1 cellular context compared by ENCODE assay signal in genomic region chr2:111905477-111905869, GRCh38. TPM values are rescaled to one million over a fixed set of nuclear protein-coding genes. Genes with fewer than 3 reads are reported as not detected.
"Had no signal": no experiment of that assay in that cellular context is flagged by ENCODE, and none has a peak within 500 bp of the region (broad histone marks: within the 10 kb centered on the region; RNA-seq: fewer than 3 reads in every experiment).

No MANE protein-coding gene starts in this region.

RNA-seq across cellular contexts. Expression of gene MERTK, which starts 7.1 kb away (rescaled TPM):
- total RNA-seq: SJSA1 had no signal
